In genomic region chr5:177303121-177303924, GRCh38 we compare ENCODE assay signal across 1 cellular context.
TF ChIP-seq lines count a peak whose summit lies in the region.

Gene PRELID1, plus strand, starts transcription at chr5:177303799. Its CDS starts 187 bp downstream, at chr5:177303986.
Gene RAB24, minus strand, starts transcription at chr5:177303719. Its CDS starts 431 bp downstream, at chr5:177303288.

TF ChIP-seq in HepG2, 621 proteins besides CTCF, POLR2A, EP300 and RAD21 (continued from another document and continues in another):
- TF ChIP-seq SKIL (CRISPR knock-in tag; IDR thresholded peaks at IDR 0.05; ENCODE audit: borderline replicate concordance) (peak; percentile 66), ARID2 (CRISPR knock-in tag; IDR thresholded peaks at IDR 0.05; ENCODE audit: borderline replicate concordance) (no peak), ZNF292 (CRISPR knock-in tag; IDR thresholded peaks at IDR 0.05; ENCODE audit: borderline replicate concordance, low read depth) (no peak), HNRNPLL (IDR thresholded peaks at IDR 0.05; ENCODE audit: low read depth, low read length, poor library complexity, severe bottlenecking) (peak; percentile 56), KDM4B (CRISPR knock-in tag; IDR thresholded peaks at IDR 0.05) (peak; percentile 89), BRF2 (CRISPR knock-in tag; IDR thresholded peaks at IDR 0.05) (peak; percentile 92), ZFP91 (CRISPR knock-in tag; IDR thresholded peaks at IDR 0.05; ENCODE audit: borderline replicate concordance) (peak; percentile 76; the same call in 1 of the 2 replicates), POLR2AphosphoS2 (IDR thresholded peaks at IDR 0.05; ENCODE audit: low read depth, low read length) (no peak), FOXP1 (IDR thresholded peaks at IDR 0.05) (no peak), FOXP1 (CRISPR knock-in tag; IDR thresholded peaks at IDR 0.05) (no peak), ZFP1 (CRISPR knock-in tag; IDR thresholded peaks at IDR 0.05) (no peak), HNF4A (CRISPR knock-in tag; IDR thresholded peaks at IDR 0.05) (0 out of 2 replicates have a peak, but pooled peaks have one; percentile 9), KIAA2018 (CRISPR knock-in tag; IDR thresholded peaks at IDR 0.05; ENCODE audit: borderline replicate concordance) (peak; percentile 74; the same call in 1 of the 2 replicates), ZNF431 (CRISPR knock-in tag; IDR thresholded peaks at IDR 0.05; ENCODE audit: borderline replicate concordance, low read depth) (peak; percentile 66; the same call in 1 of the 2 replicates), FOXA1 (IDR thresholded peaks at IDR 0.05) (no peak), FOXA1 (CRISPR knock-in tag; IDR thresholded peaks at IDR 0.05) (no peak), MLLT10 (CRISPR knock-in tag; IDR thresholded peaks at IDR 0.05) (0 out of 2 replicates have a peak, but pooled peaks have one; percentile 4), TRIM24 (CRISPR knock-in tag; IDR thresholded peaks at IDR 0.05) (no peak), HMGXB3 (CRISPR knock-in tag; IDR thresholded peaks at IDR 0.05; ENCODE audit: borderline replicate concordance) (0 out of 2 replicates have a peak, but pooled peaks have one; percentile 38), ZNF468 (CRISPR knock-in tag; IDR thresholded peaks at IDR 0.05) (no peak), E2F1 (CRISPR knock-in tag; IDR thresholded peaks at IDR 0.05) (0 out of 2 replicates have a peak, but pooled peaks have one; percentile 53), FOXJ3 (CRISPR knock-in tag; IDR thresholded peaks at IDR 0.05; ENCODE audit: borderline replicate concordance) (no peak), GPN1 (CRISPR knock-in tag; IDR thresholded peaks at IDR 0.05; ENCODE audit: borderline replicate concordance) (no peak), ETV6 (CRISPR knock-in tag; conservative IDR thresholded peaks at IDR 0.05) (no peak), NR0B2 (CRISPR knock-in tag; IDR thresholded peaks at IDR 0.05) (peak; percentile 35; the same call in 1 of the 2 replicates), HNF4G (IDR thresholded peaks at IDR 0.05; ENCODE audit: borderline replicate concordance, low read depth, low read length) (no peak), HNF4G (CRISPR knock-in tag; IDR thresholded peaks at IDR 0.05; ENCODE audit: borderline replicate concordance, low read depth) (no peak), KLF15 (CRISPR knock-in tag; IDR thresholded peaks at IDR 0.05; ENCODE audit: borderline replicate concordance) (0 out of 2 replicates have a peak, but pooled peaks have one; percentile 52), ZNF660 (CRISPR knock-in tag; IDR thresholded peaks at IDR 0.05; ENCODE audit: borderline replicate concordance, low read depth) (no peak), NR3C1 (CRISPR knock-in tag; IDR thresholded peaks at IDR 0.05) (no peak), ZSCAN30 (CRISPR knock-in tag; IDR thresholded peaks at IDR 0.05) (peak; percentile 85; the same call in 1 of the 2 replicates), ZNF3 (CRISPR knock-in tag; IDR thresholded peaks at IDR 0.05) (no peak), EEA1 (CRISPR knock-in tag; IDR thresholded peaks at IDR 0.05; ENCODE audit: borderline replicate concordance) (peak; percentile 82; the same call in 1 of the 2 replicates), DMTF1 (CRISPR knock-in tag; IDR thresholded peaks at IDR 0.05) (peak; percentile 68; the same call in 1 of the 2 replicates), NFE2L1 (CRISPR knock-in tag; IDR thresholded peaks at IDR 0.05; ENCODE audit: borderline replicate concordance) (0 out of 2 replicates have a peak, but pooled peaks have one; percentile 20), RBM39 (IDR thresholded peaks at IDR 0.05; ENCODE audit: low read depth, low read length, poor library complexity, severe bottlenecking) (no peak), ZFP82 (CRISPR knock-in tag; IDR thresholded peaks at IDR 0.05; ENCODE audit: borderline replicate concordance) (peak; percentile 96; the same call in 1 of the 2 replicates)
